In genomic region chr17:35188111-35188510, GRCh38 we compare ENCODE assay signal across 19 cellular contexts. TPM values are rescaled to one million over a fixed set of nuclear protein-coding genes. Genes with fewer than 3 reads are reported as not detected.
DNase-seq lines count a peak whose midpoint lies in the region; ATAC-seq, FAIRE-seq and TF ChIP-seq lines count a peak whose summit lies in the region.
"Had no signal": no experiment of that assay in that cellular context is flagged by ENCODE, and none has a peak within 500 bp of the region (broad histone marks: within the 10 kb centered on the region; RNA-seq: fewer than 3 reads in every experiment).

No MANE protein-coding gene starts in this region.

- no peaks in the 10 kb centered on the region for H3K27me3 ChIP-seq in bronchial epithelial cell (ENCODE audit: control insufficient read depth, insufficient read depth, low read length)
- H3K27me3 ChIP-seq in H9 (ENCODE audit: insufficient read depth, low read length) = no peaks in the 10 kb centered on the region
- H3K27me3 ChIP-seq: right lobe of liver had no signal

- H3K79me1 ChIP-seq in H9 (ENCODE audit: insufficient read depth, low read depth, low read length, poor library complexity, severe bottlenecking) = no peaks in the 10 kb centered on the region

- H3K9ac ChIP-seq in H9 (ENCODE audit: extremely low read depth, insufficient read length, low read length) = no peak overlapping the region
- H3K9ac ChIP-seq: SK-N-SH had no signal

- no peaks in the 10 kb centered on the region for H3K9me3 Mint-ChIP-seq in activated naive CD4-positive, alpha-beta T cell treated with anti-CD3 and anti-CD28 coated beads for 36 hours
- H3K9me3 Mint-ChIP-seq in T-helper 1 cell treated with Interleukin-12 subunit alpha and Interleukin-12 subunit beta and Interleukin-4 antibody, amounts not matched to agents 30 μg/mL and 1 μg/mL, for 36 hours = peaks cover 3% of the 10 kb centered on the region
- H3K9me3 Mint-ChIP-seq in H9 = peaks cover 1 to 5% of the 10 kb centered on the region in 2 experiments; a peak in 2 of 5 replicates
- H3K9me3 Mint-ChIP-seq: effector memory CD8-positive, alpha-beta T cell had no signal

- no CpG with 5 or more reads among the region's 2 CpGs for WGBS in H9 (ENCODE audit: extremely low coverage, insufficient read length, low lambda C conversion rate)

- no peak for DNase-seq in activated naive CD4-positive, alpha-beta T cell treated with anti-CD3 and anti-CD28 coated beads for 36 hours
- no peak for DNase-seq in activated naive CD4-positive, alpha-beta T cell (lab: John Stamatoyannopoulos, UW)
- DNase-seq in bronchial epithelial cell (ENCODE audit: low read depth) = peak; percentile 88
- DNase-seq in stimulated activated naive CD8-positive, alpha-beta T cell treated with anti-CD3 and anti-CD28 coated beads, Interleukin-15, Interleukin-2, amounts not matched to agents 100 U/mL and 50 U/mL, for 24 hours = no peak
- DNase-seq in effector CD4-positive, alpha-beta T cell = no peak
- no peak for DNase-seq in H9
- DNase-seq in omental fat pad (ENCODE audit: low spot score) = no peak
- DNase-seq: effector memory CD8-positive, alpha-beta T cell; H7; islet precursor cell; KBM-7; NCI-H1092; NCI-H526; right lobe of liver; SK-N-SH had no signal

- no peaks in the 10 kb centered on the region for H3K27me3 Mint-ChIP-seq in activated naive CD4-positive, alpha-beta T cell treated with anti-CD3 and anti-CD28 coated beads for 36 hours (ENCODE audit: low read depth)
- H3K27me3 Mint-ChIP-seq in T-helper 1 cell treated with Interleukin-12 subunit alpha and Interleukin-12 subunit beta and Interleukin-4 antibody, amounts not matched to agents 30 μg/mL and 1 μg/mL, for 36 hours (ENCODE audit: low read depth) = no peaks in the 10 kb centered on the region
- H3K27me3 Mint-ChIP-seq in H9 (ENCODE audit: low read depth) = peaks cover 10% of the 10 kb centered on the region
- H3K27me3 Mint-ChIP-seq: effector memory CD8-positive, alpha-beta T cell had no signal

- H2BK12ac ChIP-seq in H9 (ENCODE audit: insufficient read length, low read depth, low read length) = no peak overlapping the region

- no peak overlapping the region for H3K23ac ChIP-seq in H9 (ENCODE audit: insufficient read length, low read depth, low read length)

- H4K20me1 ChIP-seq in H9 (ENCODE audit: control insufficient read depth, insufficient read depth, insufficient read length) = no peaks in the 10 kb centered on the region

- H3K4me3 Mint-ChIP-seq in activated naive CD4-positive, alpha-beta T cell treated with anti-CD3 and anti-CD28 coated beads for 36 hours = no peak overlapping the region
- peak overlapping the region; percentile 32 for H3K4me3 Mint-ChIP-seq in T-helper 1 cell treated with Interleukin-12 subunit alpha and Interleukin-12 subunit beta and Interleukin-4 antibody, amounts not matched to agents 30 μg/mL and 1 μg/mL, for 36 hours
- no peak overlapping the region for H3K4me3 Mint-ChIP-seq in H9
- H3K4me3 Mint-ChIP-seq: effector memory CD8-positive, alpha-beta T cell had no signal

- H3T11ph ChIP-seq in H9 (ENCODE audit: low read length) = no peak overlapping the region

- H3K4me1 ChIP-seq in H9 (ENCODE audit: insufficient read depth, low read length) = no peaks in the 10 kb centered on the region
- H3K4me1 ChIP-seq: right lobe of liver had no signal

- ATAC-seq in stimulated activated naive CD8-positive, alpha-beta T cell treated with anti-CD3 and anti-CD28 coated beads, Interleukin-15, Interleukin-2, amounts not matched to agents 100 U/mL and 50 U/mL, for 24 hours = peak; percentile 64
- no peak for ATAC-seq in omental fat pad (ENCODE audit: low FRiP score)
- ATAC-seq: effector memory CD8-positive, alpha-beta T cell; right lobe of liver had no signal

- no peak overlapping the region for H3K4ac ChIP-seq in H9 (ENCODE audit: low read depth, low read length)

- no peak overlapping the region for H2AFZ ChIP-seq in H9 (ENCODE audit: low read length)
- H2AFZ ChIP-seq: hepatocyte had no signal

- no peak overlapping the region for H2BK120ac ChIP-seq in H9 (ENCODE audit: low read depth, low read length, poor library complexity, severe bottlenecking)

- no peak overlapping the region for H2BK5ac ChIP-seq in H9 (ENCODE audit: insufficient read length, low read length)

- intact Hi-C loops in activated naive CD4-positive, alpha-beta T cell treated with anti-CD3 and anti-CD28 coated beads for 36 hours (cut with micrococcal nuclease) = no loop called here

- no peak overlapping the region for H3K27ac ChIP-seq in H9 (ENCODE audit: insufficient read length, low read depth, low read length)
- H3K27ac ChIP-seq: hepatocyte, right lobe of liver had no signal

- no peaks in the 10 kb centered on the region for H3K9me3 ChIP-seq in H9 (ENCODE audit: control insufficient read depth, low read depth, low read length)
- H3K9me3 ChIP-seq: right lobe of liver, SK-N-SH had no signal

- no peaks in the 10 kb centered on the region for H3K36me3 Mint-ChIP-seq in activated naive CD4-positive, alpha-beta T cell treated with anti-CD3 and anti-CD28 coated beads for 36 hours (ENCODE audit: low read depth)
- peaks cover 1% of the 10 kb centered on the region for H3K36me3 Mint-ChIP-seq in T-helper 1 cell treated with Interleukin-12 subunit alpha and Interleukin-12 subunit beta and Interleukin-4 antibody, amounts not matched to agents 30 μg/mL and 1 μg/mL, for 36 hours (ENCODE audit: low read depth)
- H3K36me3 Mint-ChIP-seq in H9 (ENCODE audit: insufficient read depth in 1 of 3, low read depth in 3 of 3) = no peaks in the 10 kb centered on the region; a peak in 1 of 7 replicates

- H2AK5ac ChIP-seq in H9 (ENCODE audit: insufficient read length, low read length) = no peak overlapping the region

- H3K18ac ChIP-seq in H9 (ENCODE audit: insufficient read length, low read depth, low read length) = no peak overlapping the region

- no peak overlapping the region for H3K4me2 ChIP-seq in H9 (ENCODE audit: insufficient read depth, insufficient read length, low read length)
- H3K4me2 ChIP-seq: hepatocyte, SK-N-SH had no signal

- H2BK15ac ChIP-seq in H9 (ENCODE audit: low read depth, low read length) = no peak overlapping the region

- CTCF ChIA-PET in activated naive CD4-positive, alpha-beta T cell treated with anti-CD3 and anti-CD28 coated beads for 36 hours (lab: Charles Lee) = interaction anchor here (0.7 kb wide), 1 partner anchor 53 kb away, joined by 4 read pairs; no protein-coding TSS in a partner anchor

- FAIRE-seq in bronchial epithelial cell (lab: Jason Lieb, UNC) = no peak

- H3K79me2 ChIP-seq in H9 (ENCODE audit: insufficient read depth, low read length) = no peaks in the 10 kb centered on the region
- H3K79me2 ChIP-seq: hepatocyte had no signal

- H3K27ac Mint-ChIP-seq in activated naive CD4-positive, alpha-beta T cell treated with anti-CD3 and anti-CD28 coated beads for 36 hours = peak overlapping the region; percentile 20
- peak overlapping the region; percentile 68 for H3K27ac Mint-ChIP-seq in T-helper 1 cell treated with Interleukin-12 subunit alpha and Interleukin-12 subunit beta and Interleukin-4 antibody, amounts not matched to agents 30 μg/mL and 1 μg/mL, for 36 hours
- no peak overlapping the region; a peak in 1 of 7 replicates for H3K27ac Mint-ChIP-seq in H9
- H3K27ac Mint-ChIP-seq: effector memory CD8-positive, alpha-beta T cell had no signal

- no peak overlapping the region for H4K91ac ChIP-seq in H9 (ENCODE audit: insufficient read length, low read depth, low read length)

- H3K4me3 ChIP-seq in bronchial epithelial cell (ENCODE audit: low read depth, low read length) = no peak overlapping the region
- H3K4me3 ChIP-seq: hepatocyte, right lobe of liver had no signal

- no peaks in the 10 kb centered on the region for H3K36me3 ChIP-seq in bronchial epithelial cell (ENCODE audit: control insufficient read depth, insufficient read depth, low read length)
- H3K36me3 ChIP-seq: right lobe of liver had no signal

- no peak overlapping the region for H4K5ac ChIP-seq in H9 (ENCODE audit: insufficient read length, low read depth, low read length)

- no peaks in the 10 kb centered on the region for H3K23me2 ChIP-seq in H9 (ENCODE audit: insufficient read length, low read depth, low read length, poor library complexity, severe bottlenecking)

- no peak overlapping the region for H4K8ac ChIP-seq in H9 (replicated peaks; ENCODE audit: insufficient read length, low read depth, low read length)

- peaks cover 61% of the 10 kb centered on the region for H3K4me1 Mint-ChIP-seq in activated naive CD4-positive, alpha-beta T cell treated with anti-CD3 and anti-CD28 coated beads for 36 hours (ENCODE audit: low read depth)
- H3K4me1 Mint-ChIP-seq in T-helper 1 cell treated with Interleukin-12 subunit alpha and Interleukin-12 subunit beta and Interleukin-4 antibody, amounts not matched to agents 30 μg/mL and 1 μg/mL, for 36 hours (ENCODE audit: low read depth) = peaks cover 38% of the 10 kb centered on the region
- no peaks in the 10 kb centered on the region for H3K4me1 Mint-ChIP-seq in H9

- TF ChIP-seq CTCF in bronchial epithelial cell (IDR thresholded peaks at IDR 0.05; ENCODE audit: insufficient read depth, low read length, severe bottlenecking) (no peak), H9 (conservative IDR thresholded peaks at IDR 0.05) (no peak), omental fat pad (IDR thresholded peaks at IDR 0.05) (no peak)

- H3K56ac ChIP-seq in H9 (ENCODE audit: insufficient read length, low read depth, low read length) = no peak overlapping the region

- no peak overlapping the region for H2BK20ac ChIP-seq in H9 (ENCODE audit: low read depth, low read length, poor library complexity, severe bottlenecking)

- H3K14ac ChIP-seq in H9 (ENCODE audit: insufficient read depth, low read length) = no peak overlapping the region

RNA-seq across cellular contexts. Expression of gene SLC35G3, which starts 6.1 kb away (rescaled TPM):
- not detected for total RNA-seq in activated naive CD4-positive, alpha-beta T cell treated with anti-CD3 and anti-CD28 coated beads for 36 hours
- total RNA-seq in bronchial epithelial cell (not detected in 2 replicates), H9 (2021) (not detected in 2 replicates), omental fat pad (not detected)
- total RNA-seq: activated CD8-positive, alpha-beta memory T cell treated with anti-CD3 and anti-CD28 coated beads for 36 hours; H7; hepatocyte; right lobe of liver; subcutaneous adipose tissue had no signal

RNA-seq across cellular contexts. Expression of gene UNC45B, which starts 40.5 kb away (rescaled TPM):
- under 1 TPM; 0.05 to 0.15 TPM for total RNA-seq in activated naive CD4-positive, alpha-beta T cell treated with anti-CD3 and anti-CD28 coated beads for 36 hours
- not detected in 2 replicates for total RNA-seq in bronchial epithelial cell
- total RNA-seq in H9 (2021) = 0.07 and 0.22 TPM in 2 replicates
- total RNA-seq in omental fat pad = under 1 TPM in 1 of 4 donors, not detected in 3; 0.06 TPM
- total RNA-seq: activated CD8-positive, alpha-beta memory T cell treated with anti-CD3 and anti-CD28 coated beads for 36 hours; hepatocyte; subcutaneous adipose tissue had no signal

RNA-seq across cellular contexts. Expression of gene NLE1, which starts 46.0 kb away (rescaled TPM):
- 10 to 100 TPM; 33.0 to 35.2 TPM for total RNA-seq in activated naive CD4-positive, alpha-beta T cell treated with anti-CD3 and anti-CD28 coated beads for 36 hours
- 10.2 and 32.4 TPM in 2 replicates for total RNA-seq in bronchial epithelial cell
- 41.7 and 43.9 TPM in 2 replicates for total RNA-seq in H9 (2021)
- total RNA-seq in omental fat pad = 10 to 100 TPM; 12.1 to 31.3 (median 14.6) TPM

RNA-seq across cellular contexts. Expression of gene SLFN5, which starts 54.8 kb away (rescaled TPM):
- total RNA-seq in activated naive CD4-positive, alpha-beta T cell treated with anti-CD3 and anti-CD28 coated beads for 36 hours = 10 to 100 TPM; 34.1 to 35.0 TPM
- 104 and 112 TPM in 2 replicates for total RNA-seq in bronchial epithelial cell
- total RNA-seq in H9 (2021) = 2.9 and 3.5 TPM in 2 replicates
- 10 to 100 TPM; 18.9 to 53.0 (median 32.5) TPM for total RNA-seq in omental fat pad

Comparison
In these comparisons a context has a peak if more than half of its experiments do, and no peak if none do; other contexts are left out.
1. H3K27ac Mint-ChIP-seq: peak in activated naive CD4-positive, alpha-beta T cell treated with anti-CD3 and anti-CD28 coated beads for 36 hours (single experiment) and T-helper 1 cell treated with Interleukin-12 subunit alpha and Interleukin-12 subunit beta and Interleukin-4 antibody, amounts not matched to agents 30 μg/mL and 1 μg/mL, for 36 hours (single experiment); none in H9 (0 of 3).